ENCODE assay signal across 26 cellular contexts in the genomic region with DNA sequence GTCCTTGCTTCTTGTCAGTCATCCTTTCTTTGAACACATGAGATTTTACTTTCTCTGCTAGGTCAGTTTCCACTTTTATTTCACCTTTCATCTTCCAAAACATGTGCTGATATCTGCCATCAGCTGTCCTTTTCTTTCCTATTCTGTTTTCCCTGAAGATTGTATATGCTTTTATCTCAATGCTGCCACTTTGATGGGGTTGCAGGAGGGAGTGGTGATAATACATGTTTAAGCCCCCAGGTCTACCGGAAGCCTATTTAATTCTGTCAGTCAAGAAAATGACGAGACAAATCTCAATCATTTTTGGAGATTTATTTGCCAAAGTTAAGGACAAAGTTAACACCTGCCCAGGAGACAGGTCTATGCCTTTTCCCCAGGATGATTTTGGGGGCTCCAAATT.
"Had no signal": no experiment of that assay in that cellular context is flagged by ENCODE, and none has a peak within 500 bp of the region (broad histone marks: within the 10 kb centered on the region; RNA-seq: fewer than 3 reads in every experiment).

No MANE protein-coding gene starts in this region.

- ATAC-seq: effector memory CD8-positive, alpha-beta T cell; esophagus mucosa; gastrocnemius medialis; heart right ventricle; left cardiac atrium; left lung; left ventricle myocardium superior; lower lobe of right lung had no signal

- H3K4me1 ChIP-seq: colonic mucosa, esophagus squamous epithelium, gastrocnemius medialis, heart right ventricle, left lung, lower lobe of right lung had no signal

- H3K4me3 Mint-ChIP-seq: dendritic cell treated with granulocyte-macrophage colony-stimulating factor and Interleukin-4, amounts not matched to agents 40 ng/mL and 50 ng/mL, for 4 days; effector memory CD8-positive, alpha-beta T cell; endodermal cell had no signal

- H3K27ac Mint-ChIP-seq: dendritic cell treated with granulocyte-macrophage colony-stimulating factor and Interleukin-4, amounts not matched to agents 40 ng/mL and 50 ng/mL, for 4 days; effector memory CD8-positive, alpha-beta T cell; endodermal cell had no signal

- FAIRE-seq: endometrium, islet of Langerhans, keratinocyte had no signal

- H3K4me3 ChIP-seq: colonic mucosa, esophagus squamous epithelium, gastrocnemius medialis, heart right ventricle, left lung, lower lobe of right lung had no signal

- H3K9me3 ChIP-seq: colonic mucosa, esophagus squamous epithelium, gastrocnemius medialis, heart right ventricle, left lung, lower lobe of right lung had no signal

- H3K9me3 Mint-ChIP-seq: dendritic cell treated with granulocyte-macrophage colony-stimulating factor and Interleukin-4, amounts not matched to agents 40 ng/mL and 50 ng/mL, for 4 days; effector memory CD8-positive, alpha-beta T cell had no signal

- H3K27ac ChIP-seq: colonic mucosa, epithelial cell of prostate, esophagus squamous epithelium, gastrocnemius medialis, heart right ventricle, left lung, lower lobe of right lung had no signal

- H3K27me3 ChIP-seq: colonic mucosa, esophagus squamous epithelium, gastrocnemius medialis, heart right ventricle, left lung had no signal

- H3K36me3 ChIP-seq: colonic mucosa, esophagus squamous epithelium, gastrocnemius medialis, heart right ventricle, left lung, lower lobe of right lung had no signal

- DNase-seq: colonic mucosa; cortex of kidney; effector CD8-positive, alpha-beta T cell; effector memory CD8-positive, alpha-beta T cell; endodermal cell; erythroblast; esophagus squamous epithelium; foreskin fibroblast; foreskin melanocyte; gastrocnemius medialis; glutamatergic neuron; head of caudate nucleus; heart right ventricle; hippocampal formation; left cardiac atrium; left lung; left ventricle myocardium superior; lower lobe of right lung; mesenchymal stem cell; midbrain had no signal
